Comparison of ENCODE assay signal across 25 cellular contexts in the genomic region with DNA sequence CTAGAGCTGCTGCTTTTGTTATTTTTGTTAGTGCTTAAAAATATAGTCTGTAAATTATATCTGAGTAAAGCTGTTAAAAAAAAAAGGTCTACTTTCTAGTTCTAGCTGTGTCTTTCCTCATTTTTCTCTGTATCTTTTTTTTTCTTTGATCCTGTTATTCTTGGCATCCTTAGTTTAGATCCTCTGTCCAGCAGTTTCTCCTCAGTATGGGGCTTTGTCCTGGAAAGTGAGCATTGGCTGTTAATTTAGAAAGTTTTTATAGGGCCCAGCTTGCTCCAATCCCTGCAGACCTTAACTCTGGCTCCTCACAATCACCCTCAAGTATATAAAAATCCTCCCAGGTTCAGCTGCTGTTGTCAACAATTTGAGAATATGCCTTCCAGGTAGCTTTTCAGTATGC. TPM values are rescaled to one million over a fixed set of nuclear protein-coding genes. Genes with fewer than 3 reads are reported as not detected.
DNase-seq lines count a peak whose midpoint lies in the region; ATAC-seq and TF ChIP-seq lines count a peak whose summit lies in the region.
"Had no signal": no experiment of that assay in that cellular context is flagged by ENCODE, and none has a peak within 500 bp of the region (broad histone marks: within the 10 kb centered on the region; RNA-seq: fewer than 3 reads in every experiment).

No MANE protein-coding gene starts in this region.

- peaks cover 13% of the 10 kb centered on the region for H3K4me1 Mint-ChIP-seq in activated T-helper 1 cell treated with anti-CD3 and anti-CD28 coated beads, Interleukin-12 subunit alpha, Interleukin-12 subunit beta, Interleukin-2, Interleukin-4 antibody, amounts not matched to agents 30 ng/mL and 10 ng/mL and 1 ng/mL, durations not matched to agents 14 hours and 24 hours and 36 hours (ENCODE audit: low read depth)
- no peaks in the 10 kb centered on the region for H3K4me1 Mint-ChIP-seq in endodermal cell
- H3K4me1 Mint-ChIP-seq: stimulated activated memory B cell treated with anti-CD40 and anti-IgM and Interleukin-4, amounts not matched to agents 10 μg/mL and 1 μg/mL and 100 μg/mL, for 72 hours had no signal

- no peak overlapping the region for H3K4me3 ChIP-seq in endodermal cell (ENCODE audit: low read length)
- H3K4me3 ChIP-seq in gastrocnemius medialis = no peak overlapping the region
- H3K4me3 ChIP-seq: thoracic aorta, vagina had no signal

- ATAC-seq in sciatic nerve = peak; percentile 28
- ATAC-seq in gastrocnemius medialis = no peak
- ATAC-seq: foreskin keratinocyte; left colon; stimulated activated memory B cell treated with anti-CD40 and anti-IgM and Interleukin-4, amounts not matched to agents 10 μg/mL and 1 μg/mL and 100 μg/mL, for 72 hours had no signal

- no peak overlapping the region for H3K9ac ChIP-seq in endodermal cell (ENCODE audit: extremely low read depth, low read length, poor library complexity, severe bottlenecking)

- DNase-seq in EH (ENCODE audit: low read depth) (peak; percentile 15), endodermal cell (no peak), sciatic nerve (ENCODE audit: low spot score) (no peak), gastrocnemius medialis (no peak), NCI-H2196 treated with DMSO at 0.1 percent for 48 hours (lab: John Stamatoyannopoulos, UW; ENCODE audit: unreplicated experiment) (no peak), NCI-H2081 treated with DMSO at 0.1 percent for 48 hours (lab: John Stamatoyannopoulos, UW) (no peak)
- DNase-seq in activated T-helper 1 cell treated with anti-CD3 and anti-CD28 coated beads, Interleukin-12 subunit alpha, Interleukin-12 subunit beta, Interleukin-2, Interleukin-4 antibody, amounts not matched to agents 30 ng/mL and 10 ng/mL and 1 ng/mL, durations not matched to agents 14 hours and 24 hours and 36 hours (ENCODE audit: low spot score) = no peak
- DNase-seq: activated CD4-positive, alpha-beta T cell treated with anti-CD3 and anti-CD28 coated beads, Interleukin-2, amount 10 ng/mL, durations not matched to agents 7 days and 5 days; activated effector memory CD4-positive, alpha-beta T cell treated with anti-CD3 and anti-CD28 coated beads, Interleukin-2, amount 50 U/mL, for 16 hours; amniotic stem cell; central memory CD4-positive, alpha-beta T cell; EL; foreskin keratinocyte; HFFc6; left colon; naive B cell; NCI-H1105 treated with DMSO at 0.1 percent for 48 hours; NCI-H2029 treated with DMSO at 0.1 percent for 48 hours; occipital lobe; small intestine had no signal

- in situ Hi-C loops in gastrocnemius medialis (cut with MboI; ENCODE audit: low sequenced_read_pairs in 4 of 4) = loop anchor here in 1 of 4 donors (25.0 kb wide), 1 partner anchor 187 kb away; no protein-coding TSS in a partner anchor

- H3K36me3 Mint-ChIP-seq in activated T-helper 1 cell treated with anti-CD3 and anti-CD28 coated beads, Interleukin-12 subunit alpha, Interleukin-12 subunit beta, Interleukin-2, Interleukin-4 antibody, amounts not matched to agents 30 ng/mL and 10 ng/mL and 1 ng/mL, durations not matched to agents 14 hours and 24 hours and 36 hours (ENCODE audit: low read depth) = peaks cover 26% of the 10 kb centered on the region
- peaks cover 37% of the 10 kb centered on the region for H3K36me3 Mint-ChIP-seq in endodermal cell (ENCODE audit: low read depth)

- intact Hi-C loops in activated T-helper 1 cell treated with anti-CD3 and anti-CD28 coated beads, Interleukin-12 subunit alpha, Interleukin-12 subunit beta, Interleukin-2, Interleukin-4 antibody, amounts not matched to agents 30 ng/mL and 10 ng/mL and 1 ng/mL, durations not matched to agents 14 hours and 24 hours and 36 hours (cut with micrococcal nuclease) = no loop called here
- intact Hi-C loops in sciatic nerve (cut with DNase I) = no loop called here
- intact Hi-C loops in gastrocnemius medialis (cut with DNase I; ENCODE audit: low total_unique reads) = no loop called here

- H3K27ac Mint-ChIP-seq in activated T-helper 1 cell treated with anti-CD3 and anti-CD28 coated beads, Interleukin-12 subunit alpha, Interleukin-12 subunit beta, Interleukin-2, Interleukin-4 antibody, amounts not matched to agents 30 ng/mL and 10 ng/mL and 1 ng/mL, durations not matched to agents 14 hours and 24 hours and 36 hours = peak overlapping the region; percentile 34
- peak overlapping the region; percentile 0 for H3K27ac Mint-ChIP-seq in endodermal cell
- H3K27ac Mint-ChIP-seq: activated CD4-positive, alpha-beta T cell treated with anti-CD3 and anti-CD28 coated beads, Interleukin-2, amount 10 ng/mL, durations not matched to agents 7 days and 5 days; HFFc6; stimulated activated memory B cell treated with anti-CD40 and anti-IgM and Interleukin-4, amounts not matched to agents 10 μg/mL and 1 μg/mL and 100 μg/mL, for 72 hours had no signal

- H3K9me3 ChIP-seq in endodermal cell (ENCODE audit: control insufficient read depth, low read length) = no peaks in the 10 kb centered on the region
- H3K9me3 ChIP-seq in gastrocnemius medialis = no peaks in the 10 kb centered on the region
- H3K9me3 ChIP-seq: thoracic aorta, vagina had no signal

- H3K36me3 ChIP-seq in endodermal cell (ENCODE audit: control insufficient read depth, insufficient read depth, low read length) (peaks cover 35% of the 10 kb centered on the region), gastrocnemius medialis (peaks cover 0 to 20% of the 10 kb centered on the region in 2 donors)

- H3K4me1 ChIP-seq in endodermal cell (ENCODE audit: control insufficient read depth, insufficient read depth, low read length) (no peaks in the 10 kb centered on the region), gastrocnemius medialis (no peaks in the 10 kb centered on the region)
- H3K4me1 ChIP-seq: foreskin keratinocyte, vagina had no signal

- no peak overlapping the region for H3K4me3 Mint-ChIP-seq in activated T-helper 1 cell treated with anti-CD3 and anti-CD28 coated beads, Interleukin-12 subunit alpha, Interleukin-12 subunit beta, Interleukin-2, Interleukin-4 antibody, amounts not matched to agents 30 ng/mL and 10 ng/mL and 1 ng/mL, durations not matched to agents 14 hours and 24 hours and 36 hours
- H3K4me3 Mint-ChIP-seq in endodermal cell = no peak overlapping the region
- H3K4me3 Mint-ChIP-seq: activated CD4-positive, alpha-beta T cell treated with anti-CD3 and anti-CD28 coated beads, Interleukin-2, amount 10 ng/mL, durations not matched to agents 7 days and 5 days; HFFc6; naive B cell; stimulated activated memory B cell treated with anti-CD40 and anti-IgM and Interleukin-4, amounts not matched to agents 10 μg/mL and 1 μg/mL and 100 μg/mL, for 72 hours had no signal

- TF ChIP-seq POLR2A in gastrocnemius medialis (IDR thresholded peaks at IDR 0.05) = no peak

- no peaks in the 10 kb centered on the region for H3K9me3 Mint-ChIP-seq in activated T-helper 1 cell treated with anti-CD3 and anti-CD28 coated beads, Interleukin-12 subunit alpha, Interleukin-12 subunit beta, Interleukin-2, Interleukin-4 antibody, amounts not matched to agents 30 ng/mL and 10 ng/mL and 1 ng/mL, durations not matched to agents 14 hours and 24 hours and 36 hours
- H3K9me3 Mint-ChIP-seq in endodermal cell = no peaks in the 10 kb centered on the region
- H3K9me3 Mint-ChIP-seq: activated CD4-positive, alpha-beta T cell treated with anti-CD3 and anti-CD28 coated beads, Interleukin-2, amount 10 ng/mL, durations not matched to agents 7 days and 5 days; HFFc6; stimulated activated memory B cell treated with anti-CD40 and anti-IgM and Interleukin-4, amounts not matched to agents 10 μg/mL and 1 μg/mL and 100 μg/mL, for 72 hours had no signal

- no peaks in the 10 kb centered on the region for H3K27me3 Mint-ChIP-seq in activated T-helper 1 cell treated with anti-CD3 and anti-CD28 coated beads, Interleukin-12 subunit alpha, Interleukin-12 subunit beta, Interleukin-2, Interleukin-4 antibody, amounts not matched to agents 30 ng/mL and 10 ng/mL and 1 ng/mL, durations not matched to agents 14 hours and 24 hours and 36 hours (ENCODE audit: insufficient read depth)
- H3K27me3 Mint-ChIP-seq in endodermal cell (ENCODE audit: insufficient read depth) = no peaks in the 10 kb centered on the region
- H3K27me3 Mint-ChIP-seq: activated CD4-positive, alpha-beta T cell treated with anti-CD3 and anti-CD28 coated beads, Interleukin-2, amount 10 ng/mL, durations not matched to agents 7 days and 5 days; naive B cell; stimulated activated memory B cell treated with anti-CD40 and anti-IgM and Interleukin-4, amounts not matched to agents 10 μg/mL and 1 μg/mL and 100 μg/mL, for 72 hours had no signal

- H3K27me3 ChIP-seq in endodermal cell (ENCODE audit: control insufficient read depth, insufficient read depth, low read length, poor library complexity, severe bottlenecking) (no peaks in the 10 kb centered on the region), gastrocnemius medialis (no peaks in the 10 kb centered on the region)
- H3K27me3 ChIP-seq: foreskin keratinocyte, vagina had no signal

- H3K27ac ChIP-seq in endodermal cell (ENCODE audit: low read depth, low read length) (no peak overlapping the region), gastrocnemius medialis (no peak overlapping the region)
- H3K27ac ChIP-seq: C4-2B, foreskin keratinocyte, vagina, VCaP had no signal

- TF ChIP-seq CTCF in endodermal cell (conservative IDR thresholded peaks at IDR 0.05) (no peak), gastrocnemius medialis (IDR thresholded peaks at IDR 0.05 in 4 of 5, conservative IDR thresholded peaks at IDR 0.05 in 1 of 5) (no peak)

RNA-seq across cellular contexts. Expression of gene DDX50, which starts 23.5 kb away (rescaled TPM):
- total RNA-seq in activated T-helper 1 cell treated with anti-CD3 and anti-CD28 coated beads, Interleukin-12 subunit alpha, Interleukin-12 subunit beta, Interleukin-2, Interleukin-4 antibody, amounts not matched to agents 30 ng/mL and 10 ng/mL and 1 ng/mL, durations not matched to agents 14 hours and 24 hours and 36 hours = 53.0 and 55.0 TPM in 2 replicates
- 10 to 100 TPM; 38.0 to 46.5 TPM for total RNA-seq in endodermal cell
- polyA plus RNA-seq in endodermal cell (2013, experiment 1 of 2) = 56.3 TPM
- polyA plus RNA-seq in endodermal cell (2013, experiment 2 of 2) = 57.0 TPM
- total RNA-seq in sciatic nerve = 41.3 TPM
- 10 to 100 TPM; 17.2 to 25.9 (median 23.7) TPM for total RNA-seq in gastrocnemius medialis

RNA-seq across cellular contexts. Expression of gene DDX21, which starts 31.4 kb away (rescaled TPM):
- 267 and 278 TPM in 2 replicates for total RNA-seq in activated T-helper 1 cell treated with anti-CD3 and anti-CD28 coated beads, Interleukin-12 subunit alpha, Interleukin-12 subunit beta, Interleukin-2, Interleukin-4 antibody, amounts not matched to agents 30 ng/mL and 10 ng/mL and 1 ng/mL, durations not matched to agents 14 hours and 24 hours and 36 hours
- total RNA-seq in endodermal cell = 10 to 100 TPM; 64.7 to 78.7 TPM
- polyA plus RNA-seq in endodermal cell (2013, experiment 1 of 2) = 55.3 TPM
- polyA plus RNA-seq in endodermal cell (2013, experiment 2 of 2) = 47.0 TPM
- 41.0 TPM for total RNA-seq in sciatic nerve
- 10 to 100 TPM; 44.4 to 66.8 (median 53.7) TPM for total RNA-seq in gastrocnemius medialis
